1 cellular context compared by ENCODE assay signal in genomic region chr22:42537199-42537831, GRCh38.
TF ChIP-seq lines count a peak whose summit lies in the region.

No MANE protein-coding gene starts in this region.

TF ChIP-seq in GM12878, 131 proteins besides CTCF, POLR2A, EP300 and RAD21:
- TF ChIP-seq RAD51 (IDR thresholded peaks at IDR 0.05) = 0 out of 2 replicates have a peak, but pooled peaks have one; percentile 19
- 0 out of 3 replicates have a peak, but pooled peaks have one; percentile 24 for TF ChIP-seq POU2F2 (IDR thresholded peaks at IDR 0.05; ENCODE audit: borderline replicate concordance, low read depth, low read length)
- peak; percentile 59; the same call in 1 of the 2 replicates for TF ChIP-seq YY1 (IDR thresholded peaks at IDR 0.05; ENCODE audit: low read depth, low read length)
- TF ChIP-seq RELB (IDR thresholded peaks at IDR 0.05; ENCODE audit: low read depth) = 0 out of 2 replicates have a peak, but pooled peaks have one; percentile 24
- TF ChIP-seq TCF12 (IDR thresholded peaks at IDR 0.05; ENCODE audit: low read depth, low read length) = 0 out of 2 replicates have a peak, but pooled peaks have one; percentile 17
- peak; percentile 58 to 91; a peak in 2 of 4 replicates for TF ChIP-seq BHLHE40 (IDR thresholded peaks at IDR 0.05; ENCODE audit: borderline replicate concordance in 1 of 2, low read depth in 2 of 2, low read length in 1 of 2)
